In the genomic region with DNA sequence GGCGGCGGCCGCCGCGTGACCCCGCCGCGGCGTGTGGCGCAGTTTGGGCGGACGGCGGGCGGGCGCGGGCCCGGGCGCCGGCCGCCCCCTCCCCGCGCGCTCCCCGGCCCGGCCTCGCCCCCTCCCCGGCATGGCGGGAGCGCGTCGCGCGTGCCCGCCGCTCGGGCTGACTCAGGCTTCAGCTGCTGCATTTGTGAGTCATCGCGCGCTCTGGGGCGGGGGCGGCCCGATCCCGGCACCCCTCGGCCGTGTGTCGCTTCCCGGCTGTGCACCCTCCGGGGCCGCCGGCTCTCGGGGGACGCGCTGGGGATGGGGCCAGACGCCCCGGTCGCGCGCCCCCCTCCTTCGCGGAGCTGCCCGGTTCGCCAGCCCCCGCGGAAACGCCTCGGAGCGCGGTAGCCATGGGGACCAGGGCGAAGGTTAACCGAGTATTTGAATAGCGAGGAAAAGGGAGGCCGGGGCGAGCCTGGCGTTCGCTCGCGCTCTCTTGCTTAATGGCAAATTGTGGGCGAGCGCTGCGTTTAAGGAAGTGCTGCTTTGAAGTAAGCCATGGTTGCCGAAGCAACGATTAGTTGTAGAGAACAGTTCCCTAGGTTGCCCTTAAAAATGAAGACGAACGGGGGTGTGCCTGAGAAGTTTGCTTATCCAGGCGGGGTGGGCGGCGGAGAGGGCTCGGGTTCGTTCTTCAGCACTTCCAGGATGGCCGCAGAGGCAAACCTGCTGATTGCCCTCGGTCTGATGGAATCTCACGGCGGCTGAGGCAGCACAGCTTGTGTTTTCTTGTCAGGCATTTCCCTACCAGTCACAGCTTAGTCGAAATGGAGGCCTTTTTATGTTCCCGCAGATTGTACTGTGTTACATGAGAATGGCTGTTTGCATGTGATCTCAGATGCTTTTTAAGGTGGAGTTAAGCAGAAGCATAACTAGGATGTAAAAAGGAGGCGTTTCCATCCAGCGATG, we compare ENCODE assay signal across 8 cellular contexts. TPM values are rescaled to one million over a fixed set of nuclear protein-coding genes. Genes with fewer than 3 reads are reported as not detected.
DNase-seq lines count a peak whose midpoint lies in the region; ATAC-seq and TF ChIP-seq lines count a peak whose summit lies in the region.

No MANE protein-coding gene starts in this region.

- no peaks in the 10 kb centered on the region for H3K9me3 ChIP-seq in mucosa of descending colon

- peak overlapping the region; percentile 95 for H3K27ac ChIP-seq in epithelial cell of prostate

- peak; percentile 63 to 86 (median 82) for DNase-seq in NCI-H1417 (lab: John Stamatoyannopoulos, UW)
- no peak for DNase-seq in NCI-H1417 treated with DMSO at 0.1 percent for 48 hours (lab: John Stamatoyannopoulos, UW)
- peak; percentile 85 for DNase-seq in NOMO-1 treated with DMSO at 0.1 percent for 48 hours (lab: John Stamatoyannopoulos, UW; ENCODE audit: unreplicated experiment)
- peak; percentile 83 for DNase-seq in activated T-cell treated with anti-CD3 and anti-CD28 coated beads for 4 hours
- no peak for DNase-seq in epithelial cell of prostate (ENCODE audit: low read depth, low spot score)
- peak; percentile 84 to 88 (median 87) for DNase-seq in mucosa of descending colon
- peak; percentile 67 to 72 for DNase-seq in stimulated activated CD8-positive, alpha-beta memory T cell treated with anti-CD3 and anti-CD28 coated beads, Interleukin-15, amount 100 ng/mL, for 48 hours (ENCODE audit: low read depth in 2 of 2)

- no peak for TF ChIP-seq CTCF in mucosa of descending colon (IDR thresholded peaks at IDR 0.05)

- ATAC-seq in HG02884 (IDR thresholded peaks at IDR 0.05; ENCODE audit: unreplicated experiment) (peak; percentile 23), mucosa of descending colon (peak; percentile 52)

- H3K4me1 ChIP-seq in mucosa of descending colon (ENCODE audit: low read depth), result peaks cover 16% of the 10 kb centered on the region

- peaks cover 21% of the 10 kb centered on the region for H3K36me3 ChIP-seq in mucosa of descending colon (ENCODE audit: low read depth)

- peak overlapping the region; percentile 97 for H3K4me3 ChIP-seq in mucosa of descending colon

- intact Hi-C loops in mucosa of descending colon (cut with DNase I, micrococcal nuclease), result no loop called here

RNA-seq across cellular contexts. Expression of a gene that starts 0.9 kb away (rescaled TPM):
- total RNA-seq in mucosa of descending colon, result 100 to 1,000 TPM; 255 to 342 (median 314) TPM

RNA-seq across cellular contexts. Expression of a gene that starts 50.3 kb away (rescaled TPM):
- 10 to 100 TPM; 60.8 to 85.7 (median 66.8) TPM for total RNA-seq in mucosa of descending colon

Comparison
In these comparisons a context has a peak if more than half of its experiments do, and no peak if none do; other contexts are left out.
1. DNase-seq: peak in NCI-H1417 (3 of 3), NOMO-1 treated with DMSO at 0.1 percent for 48 hours (single experiment), activated T-cell treated with anti-CD3 and anti-CD28 coated beads for 4 hours (single experiment), mucosa of descending colon (3 of 3) and stimulated activated CD8-positive, alpha-beta memory T cell treated with anti-CD3 and anti-CD28 coated beads, Interleukin-15, amount 100 ng/mL, for 48 hours (2 of 2); none in NCI-H1417 treated with DMSO at 0.1 percent for 48 hours (single experiment) and epithelial cell of prostate (single experiment).